In the genomic region with DNA sequence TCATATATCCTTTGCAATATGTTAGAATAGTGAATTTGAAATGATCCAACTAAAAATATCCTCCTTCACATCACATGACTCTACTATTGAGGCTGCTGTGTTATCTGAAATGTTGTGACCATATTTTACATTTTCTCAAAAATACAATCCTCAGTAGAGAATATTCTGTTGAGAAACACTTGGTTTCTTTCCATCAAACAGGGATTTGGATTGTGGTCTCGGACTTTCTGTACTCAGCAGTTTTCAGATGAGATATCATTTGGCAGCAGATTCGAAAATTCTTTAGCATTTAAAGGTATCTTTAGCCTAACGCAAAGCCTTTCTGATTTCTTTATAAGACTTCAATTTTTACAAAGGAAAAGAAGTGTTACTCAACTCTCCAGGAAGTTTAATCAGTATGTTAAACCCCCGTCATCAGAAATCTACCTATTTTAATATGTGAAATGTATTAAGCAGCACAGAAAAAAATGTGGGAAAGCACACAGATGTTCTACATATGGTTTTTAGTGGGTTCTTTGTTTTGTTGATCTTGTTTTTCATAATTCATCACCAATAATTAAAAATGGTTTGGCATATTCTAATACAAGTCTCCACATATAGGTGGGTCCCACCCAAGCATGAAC, we compare ENCODE assay signal across 20 cellular contexts.
"Had no signal": no experiment of that assay in that cellular context is flagged by ENCODE, and none has a peak within 500 bp of the region (broad histone marks: within the 10 kb centered on the region; RNA-seq: fewer than 3 reads in every experiment).

No MANE protein-coding gene starts in this region.

- H3K9ac ChIP-seq: neural progenitor cell had no signal

- H3K27ac ChIP-seq: brain microvascular endothelial cell, esophagus squamous epithelium, gastroesophageal sphincter, heart left ventricle, left ventricle myocardium inferior, neural progenitor cell, ovary, sigmoid colon, tibial artery had no signal

- H3K9me3 Mint-ChIP-seq: activated B cell treated with CpG ODN at 0.5 μM for 24 hours; activated CD4-positive, alpha-beta memory T cell treated with anti-CD3 and anti-CD28 coated beads, Interleukin-2, amount 10 ng/mL, durations not matched to agents 7 days and 5 days; central memory CD8-positive, alpha-beta T cell; neural progenitor cell; stimulated activated naive B cell treated with anti-CD40 and anti-IgM and Interleukin-4, amounts not matched to agents 10 μg/mL and 1 μg/mL and 100 μg/mL, for 72 hours had no signal

- H3K27ac Mint-ChIP-seq: activated B cell treated with CpG ODN at 0.5 μM for 24 hours; activated CD4-positive, alpha-beta memory T cell treated with anti-CD3 and anti-CD28 coated beads, Interleukin-2, amount 10 ng/mL, durations not matched to agents 7 days and 5 days; activated CD8-positive, alpha-beta memory T cell treated with anti-CD3 and anti-CD28 coated beads, Interleukin-2, amount 10 ng/mL, durations not matched to agents 7 days and 5 days; activated naive CD8-positive, alpha-beta T cell; naive B cell; neural progenitor cell; stimulated activated naive B cell treated with anti-CD40 and anti-IgM and Interleukin-4, amounts not matched to agents 10 μg/mL and 1 μg/mL and 100 μg/mL, for 72 hours had no signal

- H3K4me1 ChIP-seq: esophagus squamous epithelium, gastroesophageal sphincter, heart left ventricle, left ventricle myocardium inferior, neural progenitor cell, sigmoid colon, tibial artery had no signal

- H3K27me3 Mint-ChIP-seq: stimulated activated naive B cell treated with anti-CD40 and anti-IgM and Interleukin-4, amounts not matched to agents 10 μg/mL and 1 μg/mL and 100 μg/mL, for 72 hours had no signal

- H3K4me3 Mint-ChIP-seq: activated B cell treated with CpG ODN at 0.5 μM for 24 hours; activated CD4-positive, alpha-beta memory T cell treated with anti-CD3 and anti-CD28 coated beads, Interleukin-2, amount 10 ng/mL, durations not matched to agents 7 days and 5 days; activated CD8-positive, alpha-beta memory T cell treated with anti-CD3 and anti-CD28 coated beads, Interleukin-2, amount 10 ng/mL, durations not matched to agents 7 days and 5 days; activated naive CD8-positive, alpha-beta T cell; central memory CD8-positive, alpha-beta T cell; naive B cell; neural progenitor cell; stimulated activated naive B cell treated with anti-CD40 and anti-IgM and Interleukin-4, amounts not matched to agents 10 μg/mL and 1 μg/mL and 100 μg/mL, for 72 hours had no signal

- H3K27me3 ChIP-seq: brain microvascular endothelial cell, esophagus squamous epithelium, gastroesophageal sphincter, heart left ventricle, neural progenitor cell, ovary, sigmoid colon, tibial artery had no signal

- H3K4me2 ChIP-seq: neural progenitor cell had no signal

- H3K4me1 Mint-ChIP-seq: activated B cell treated with CpG ODN at 0.5 μM for 24 hours; activated CD4-positive, alpha-beta memory T cell treated with anti-CD3 and anti-CD28 coated beads, Interleukin-2, amount 10 ng/mL, durations not matched to agents 7 days and 5 days; activated CD8-positive, alpha-beta memory T cell treated with anti-CD3 and anti-CD28 coated beads, Interleukin-2, amount 10 ng/mL, durations not matched to agents 7 days and 5 days; central memory CD8-positive, alpha-beta T cell; naive B cell; neural progenitor cell had no signal

- H2AFZ ChIP-seq: neural progenitor cell had no signal

- ATAC-seq: activated CD8-positive, alpha-beta memory T cell treated with anti-CD3 and anti-CD28 coated beads, Interleukin-2, amount 10 ng/mL, durations not matched to agents 7 days and 5 days; gastroesophageal sphincter; heart left ventricle; stimulated activated naive B cell treated with anti-CD40 and anti-IgM and Interleukin-4, amounts not matched to agents 10 μg/mL and 1 μg/mL and 100 μg/mL, for 72 hours had no signal

- H3K9me3 ChIP-seq: esophagus squamous epithelium, gastroesophageal sphincter, heart left ventricle, left ventricle myocardium inferior, ovary, sigmoid colon, tibial artery had no signal

- H3K36me3 Mint-ChIP-seq: activated CD8-positive, alpha-beta memory T cell treated with anti-CD3 and anti-CD28 coated beads, Interleukin-2, amount 10 ng/mL, durations not matched to agents 7 days and 5 days; activated naive CD8-positive, alpha-beta T cell; naive B cell; stimulated activated naive B cell treated with anti-CD40 and anti-IgM and Interleukin-4, amounts not matched to agents 10 μg/mL and 1 μg/mL and 100 μg/mL, for 72 hours had no signal

- H3K4me3 ChIP-seq: esophagus squamous epithelium, gastroesophageal sphincter, heart left ventricle, left ventricle myocardium inferior, neural progenitor cell, ovary, sigmoid colon, tibial artery had no signal

- H3K36me3 ChIP-seq: brain microvascular endothelial cell, esophagus squamous epithelium, gastroesophageal sphincter, heart left ventricle, left ventricle myocardium inferior, neural progenitor cell, ovary, sigmoid colon, tibial artery had no signal

- DNase-seq: activated B cell treated with CpG ODN at 0.5 μM for 24 hours; activated CD4-positive, alpha-beta memory T cell treated with anti-CD3 and anti-CD28 coated beads, Interleukin-2, amount 10 ng/mL, durations not matched to agents 7 days and 5 days; activated CD4-positive, alpha-beta T cell treated with anti-CD3 and anti-CD28 coated beads for 48 hours; activated CD8-positive, alpha-beta memory T cell treated with anti-CD3 and anti-CD28 coated beads, Interleukin-2, amount 10 ng/mL, durations not matched to agents 7 days and 5 days; brain microvascular endothelial cell; cortex of kidney; esophagus squamous epithelium; heart left ventricle; kidney glomerular epithelial cell; left ventricle myocardium inferior; mammary epithelial cell; naive B cell; ovary; sigmoid colon; stimulated activated naive B cell treated with anti-CD40 and anti-IgM and Interleukin-4, amounts not matched to agents 10 μg/mL and 1 μg/mL and 100 μg/mL, for 72 hours; tibial artery had no signal
